Comparison of ENCODE assay signal across 11 cellular contexts in the genomic region with DNA sequence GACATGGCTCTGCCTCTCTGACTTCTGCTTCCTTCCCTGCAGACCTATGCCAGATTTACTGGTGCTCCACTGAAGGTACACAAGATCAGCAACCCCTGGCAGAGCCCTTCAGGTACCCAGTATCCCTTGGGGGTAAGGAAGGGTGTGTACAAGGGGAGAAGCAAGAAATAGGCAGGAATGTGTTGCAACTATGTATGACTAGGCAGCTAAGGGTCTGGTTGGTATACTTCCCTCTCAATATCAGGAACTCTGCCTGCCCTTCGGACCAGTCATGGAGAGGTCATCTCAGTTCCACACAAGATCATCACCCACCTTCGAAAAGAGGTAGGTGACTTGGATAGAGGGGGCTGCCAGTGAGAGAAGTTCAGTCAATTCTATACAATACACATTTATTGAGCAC. TPM values are rescaled to one million over a fixed set of nuclear protein-coding genes. Genes with fewer than 3 reads are reported as not detected.
DNase-seq lines count a peak whose midpoint lies in the region; ATAC-seq, FAIRE-seq and TF ChIP-seq lines count a peak whose summit lies in the region.
"Had no signal": no experiment of that assay in that cellular context is flagged by ENCODE, and none has a peak within 500 bp of the region (broad histone marks: within the 10 kb centered on the region; RNA-seq: fewer than 3 reads in every experiment).

No MANE protein-coding gene starts in this region.

- H3K27me3 Mint-ChIP-seq in activated naive CD4-positive, alpha-beta T cell treated with anti-CD3 and anti-CD28 coated beads, Interleukin-2, amount 10 ng/mL, durations not matched to agents 7 days and 5 days: no peaks in the 10 kb centered on the region
- no peaks in the 10 kb centered on the region for H3K27me3 Mint-ChIP-seq in central memory CD8-positive, alpha-beta T cell

- no peak for TF ChIP-seq CTCF in smooth muscle cell (IDR thresholded peaks at IDR 0.05; ENCODE audit: borderline replicate concordance, insufficient read depth, poor library complexity, severe bottlenecking)

- H3K79me2 ChIP-seq in smooth muscle cell (ENCODE audit: low read depth): peaks cover 12% of the 10 kb centered on the region

- no peaks in the 10 kb centered on the region for H3K36me3 ChIP-seq in smooth muscle cell (ENCODE audit: low read depth)

- H3K9me3 Mint-ChIP-seq in activated naive CD4-positive, alpha-beta T cell treated with anti-CD3 and anti-CD28 coated beads, Interleukin-2, amount 10 ng/mL, durations not matched to agents 7 days and 5 days: no peaks in the 10 kb centered on the region
- no peaks in the 10 kb centered on the region for H3K9me3 Mint-ChIP-seq in activated naive CD4-positive, alpha-beta T cell treated with anti-CD3 and anti-CD28 coated beads, Interleukin-2, amount 50 U/mL, for 72 hours
- no peaks in the 10 kb centered on the region for H3K9me3 Mint-ChIP-seq in central memory CD8-positive, alpha-beta T cell

- H3K4me3 ChIP-seq in smooth muscle cell: no peak overlapping the region

- no peak overlapping the region for H3K27ac Mint-ChIP-seq in activated naive CD4-positive, alpha-beta T cell treated with anti-CD3 and anti-CD28 coated beads, Interleukin-2, amount 10 ng/mL, durations not matched to agents 7 days and 5 days
- no peak overlapping the region for H3K27ac Mint-ChIP-seq in activated naive CD4-positive, alpha-beta T cell treated with anti-CD3 and anti-CD28 coated beads, Interleukin-2, amount 50 U/mL, for 72 hours
- no peak overlapping the region for H3K27ac Mint-ChIP-seq in central memory CD8-positive, alpha-beta T cell (ENCODE audit: low read depth)

- no peaks in the 10 kb centered on the region for H3K27me3 ChIP-seq in smooth muscle cell (ENCODE audit: low read depth)

- H3K27ac ChIP-seq in smooth muscle cell (ENCODE audit: low read depth): no peak overlapping the region

- H2AFZ ChIP-seq in smooth muscle cell (ENCODE audit: low read depth): no peak overlapping the region

- H3K9me3 ChIP-seq in smooth muscle cell (replicated peaks; ENCODE audit: low read depth): no peaks in the 10 kb centered on the region

- no peak for ATAC-seq in activated naive CD4-positive, alpha-beta T cell treated with anti-CD3 and anti-CD28 coated beads, Interleukin-2, amount 50 U/mL, for 72 hours
- no peak for ATAC-seq in central memory CD8-positive, alpha-beta T cell (replicated peaks; ENCODE audit: extremely low read depth, poor library complexity, severe bottlenecking)
- ATAC-seq: activated CD4-positive, CD25-positive, alpha-beta regulatory T cell treated with anti-CD3 and anti-CD28 coated beads, Interleukin-2, amount 50 U/mL, for 24 hours had no signal

- CTCF ChIA-PET in activated naive CD4-positive, alpha-beta T cell treated with anti-CD3 and anti-CD28 coated beads, Interleukin-2, amount 10 ng/mL, durations not matched to agents 7 days and 5 days (lab: Charles Lee): no interaction called here

- WGBS in smooth muscle cell (ENCODE audit: low lambda C conversion rate): 91% methylated on average over 2 of the region's 2 CpGs

- H3F3A ChIP-seq in smooth muscle cell (ENCODE audit: low read depth): peaks cover 4% of the 10 kb centered on the region

- peaks cover 9% of the 10 kb centered on the region for H3K36me3 Mint-ChIP-seq in activated naive CD4-positive, alpha-beta T cell treated with anti-CD3 and anti-CD28 coated beads, Interleukin-2, amount 10 ng/mL, durations not matched to agents 7 days and 5 days
- no peaks in the 10 kb centered on the region for H3K36me3 Mint-ChIP-seq in activated naive CD4-positive, alpha-beta T cell treated with anti-CD3 and anti-CD28 coated beads, Interleukin-2, amount 50 U/mL, for 72 hours
- H3K36me3 Mint-ChIP-seq in central memory CD8-positive, alpha-beta T cell (ENCODE audit: insufficient read depth): peaks cover 19% of the 10 kb centered on the region

- H3K4me2 ChIP-seq in smooth muscle cell: peak overlapping the region; percentile 96

- H4K20me1 ChIP-seq in smooth muscle cell (ENCODE audit: low read depth): no peaks in the 10 kb centered on the region

- no peak overlapping the region for H3K9ac ChIP-seq in smooth muscle cell (ENCODE audit: low read depth)

- H3K4me3 Mint-ChIP-seq in activated naive CD4-positive, alpha-beta T cell treated with anti-CD3 and anti-CD28 coated beads, Interleukin-2, amount 10 ng/mL, durations not matched to agents 7 days and 5 days: peak overlapping the region; percentile 5
- H3K4me3 Mint-ChIP-seq in central memory CD8-positive, alpha-beta T cell: peak overlapping the region; percentile 88

- no peak for DNase-seq in activated naive CD4-positive, alpha-beta T cell treated with anti-CD3 and anti-CD28 coated beads, Interleukin-2, amount 10 ng/mL, durations not matched to agents 7 days and 5 days
- no peak for DNase-seq in activated naive CD4-positive, alpha-beta T cell treated with anti-CD3 and anti-CD28 coated beads, Interleukin-2, amount 50 U/mL, for 72 hours (ENCODE audit: low spot score in 2 of 2)
- peak; percentile 33 for DNase-seq in NOMO-1 treated with dmso at 0.1 percent for 144 hours (lab: John Stamatoyannopoulos, UW; ENCODE audit: unreplicated experiment)
- no peak for DNase-seq in central memory CD8-positive, alpha-beta T cell (ENCODE audit: low spot score in 2 of 2)
- DNase-seq in smooth muscle cell (lab: John Stamatoyannopoulos, UW; ENCODE audit: unreplicated experiment): no peak
- no peak for DNase-seq in SK-N-DZ (ENCODE audit: low spot score)
- DNase-seq in NAMALWA (ENCODE audit: low spot score): no peak
- no peak for DNase-seq in urothelium cell line (ENCODE audit: low spot score)
- DNase-seq: Kasumi-1, NCI-H82 had no signal

- H3K4me1 ChIP-seq in smooth muscle cell (ENCODE audit: low read depth): peaks cover 10% of the 10 kb centered on the region

- no peak for FAIRE-seq in urothelium cell line (lab: Jason Lieb, UNC)

- peaks cover 35% of the 10 kb centered on the region for H3K4me1 Mint-ChIP-seq in activated naive CD4-positive, alpha-beta T cell treated with anti-CD3 and anti-CD28 coated beads, Interleukin-2, amount 10 ng/mL, durations not matched to agents 7 days and 5 days
- peaks cover 20% of the 10 kb centered on the region for H3K4me1 Mint-ChIP-seq in central memory CD8-positive, alpha-beta T cell

RNA-seq across cellular contexts. Expression of gene MTX1, which starts 1.8 kb away (rescaled TPM):
- total RNA-seq in activated naive CD4-positive, alpha-beta T cell treated with anti-CD3 and anti-CD28 coated beads, Interleukin-2, amount 50 U/mL, for 72 hours: 10 to 100 TPM; 46.6 to 57.2 TPM
- total RNA-seq in smooth muscle cell: 45.2 and 55.4 TPM in 2 replicates
- 98.4 and 109 TPM in 2 replicates for polyA plus RNA-seq in smooth muscle cell
- polyA plus RNA-seq in SK-N-DZ (2014; cell fraction: cytosol; rRNA removed): 83.7 and 106 TPM in 2 replicates
- 77.1 and 99.5 TPM in 2 replicates for polyA plus RNA-seq in SK-N-DZ (2014; cell fraction: nucleus; rRNA removed)

RNA-seq across cellular contexts. Expression of gene THBS3, which starts 2.6 kb away (rescaled TPM):
- 10 to 100 TPM; 17.2 to 23.6 TPM for total RNA-seq in activated naive CD4-positive, alpha-beta T cell treated with anti-CD3 and anti-CD28 coated beads, Interleukin-2, amount 50 U/mL, for 72 hours
- 17.2 and 28.5 TPM in 2 replicates for total RNA-seq in smooth muscle cell
- polyA plus RNA-seq in smooth muscle cell: 15.7 and 20.1 TPM in 2 replicates
- 18.6 and 19.3 TPM in 2 replicates for polyA plus RNA-seq in SK-N-DZ (2014; cell fraction: cytosol; rRNA removed)
- polyA plus RNA-seq in SK-N-DZ (2014; cell fraction: nucleus; rRNA removed): 161 and 164 TPM in 2 replicates

RNA-seq across cellular contexts. Expression of gene TRIM46, which starts 36.7 kb away (rescaled TPM):
- total RNA-seq in activated naive CD4-positive, alpha-beta T cell treated with anti-CD3 and anti-CD28 coated beads, Interleukin-2, amount 50 U/mL, for 72 hours: 10 to 100 TPM in 1 of 2 donors, 1 to 10 TPM in 1; 6.8 to 15.2 TPM
- 1.5 and 3.8 TPM in 2 replicates for total RNA-seq in smooth muscle cell
- 3.6 and 4.3 TPM in 2 replicates for polyA plus RNA-seq in smooth muscle cell
- polyA plus RNA-seq in SK-N-DZ (2014; cell fraction: cytosol; rRNA removed): 14.8 and 16.9 TPM in 2 replicates
- 40.2 and 65.8 TPM in 2 replicates for polyA plus RNA-seq in SK-N-DZ (2014; cell fraction: nucleus; rRNA removed)

RNA-seq across cellular contexts. Expression of gene KRTCAP2, which starts 37.2 kb away (rescaled TPM):
- 100 to 1,000 TPM; 106 to 162 TPM for total RNA-seq in activated naive CD4-positive, alpha-beta T cell treated with anti-CD3 and anti-CD28 coated beads, Interleukin-2, amount 50 U/mL, for 72 hours
- 192 and 283 TPM in 2 replicates for total RNA-seq in smooth muscle cell
- polyA plus RNA-seq in smooth muscle cell: 607 and 642 TPM in 2 replicates
- 134 and 157 TPM in 2 replicates for polyA plus RNA-seq in SK-N-DZ (2014; cell fraction: cytosol; rRNA removed)
- polyA plus RNA-seq in SK-N-DZ (2014; cell fraction: nucleus; rRNA removed): 147 and 176 TPM in 2 replicates

RNA-seq across cellular contexts. Expression of gene ENTREP3, which starts 45.0 kb away (rescaled TPM):
- total RNA-seq in activated naive CD4-positive, alpha-beta T cell treated with anti-CD3 and anti-CD28 coated beads, Interleukin-2, amount 50 U/mL, for 72 hours: 10 to 100 TPM; 14.3 to 45.8 TPM
- total RNA-seq in smooth muscle cell: 7.0 and 14.7 TPM in 2 replicates
- polyA plus RNA-seq in smooth muscle cell: 26.5 and 30.9 TPM in 2 replicates
- 20.3 and 23.6 TPM in 2 replicates for polyA plus RNA-seq in SK-N-DZ (2014; cell fraction: cytosol; rRNA removed)
- 72.0 and 119 TPM in 2 replicates for polyA plus RNA-seq in SK-N-DZ (2014; cell fraction: nucleus; rRNA removed)
